ENCODE assay signal across 8 cellular contexts in the genomic region with DNA sequence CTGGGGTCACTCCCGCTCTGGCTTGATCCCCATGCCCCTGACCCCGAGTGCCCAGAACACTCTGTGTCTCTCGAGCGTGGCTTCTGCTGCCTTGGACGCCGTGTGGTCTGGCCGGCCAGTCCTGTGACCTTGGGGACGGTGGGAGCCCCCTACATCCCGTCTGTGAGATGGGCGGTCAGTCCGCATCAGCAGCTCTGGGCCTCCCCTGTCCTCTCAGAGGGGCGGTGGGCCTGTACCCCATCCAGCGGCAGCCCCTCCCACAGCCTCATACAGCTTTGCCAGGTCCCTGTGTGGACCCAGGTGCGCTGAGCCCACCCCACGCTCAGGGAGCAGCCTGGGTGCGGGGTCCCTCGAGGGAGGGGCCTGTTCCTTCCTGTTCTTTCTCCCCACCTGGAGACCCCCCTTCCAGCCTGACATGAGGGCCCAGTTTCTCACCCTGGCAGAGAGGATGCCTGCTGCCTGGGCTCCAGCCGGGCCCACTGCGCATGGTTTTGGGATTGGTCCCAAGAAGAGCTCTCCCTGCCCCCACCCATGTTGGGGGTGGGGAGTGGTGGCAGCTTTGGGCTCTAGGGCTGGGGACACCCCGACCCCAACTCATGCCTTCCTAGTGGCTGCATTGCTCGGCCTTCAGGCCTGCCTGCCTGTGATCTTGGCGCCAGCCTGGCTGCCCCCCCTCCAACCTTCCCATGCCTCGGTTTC. TPM values are rescaled to one million over a fixed set of nuclear protein-coding genes. Genes with fewer than 3 reads are reported as not detected.
DNase-seq lines count a peak whose midpoint lies in the region; ATAC-seq and TF ChIP-seq lines count a peak whose summit lies in the region.

No MANE protein-coding gene starts in this region.

- no peaks in the 10 kb centered on the region for H3K9me3 ChIP-seq in MG63

- DNase-seq in AG10803 (ENCODE audit: low read depth) (no peak), MG63 (no peak), naive B cell (no peak), NCI-H345 treated with DMSO at 0.1 percent for 48 hours (lab: John Stamatoyannopoulos, UW; ENCODE audit: unreplicated experiment) (no peak), NCI-H774 (lab: John Stamatoyannopoulos, UW) (no peak)
- DNase-seq in activated CD4-positive, CD25-positive, alpha-beta regulatory T cell treated with anti-CD3 and anti-CD28 coated beads, Interleukin-2, amount 50 U/mL, for 72 hours = no peak

- ATAC-seq in naive B cell (ENCODE audit: low read depth in 2 of 2) = no peak
- no peak for ATAC-seq in GM19035 (IDR thresholded peaks at IDR 0.05; ENCODE audit: unreplicated experiment)

- H3K9me3 Mint-ChIP-seq in dendritic cell treated with granulocyte-macrophage colony-stimulating factor and Interleukin-4, amounts not matched to agents 40 ng/mL and 50 ng/mL, for 4 days = no peaks in the 10 kb centered on the region
- H3K9me3 Mint-ChIP-seq in naive B cell = no peaks in the 10 kb centered on the region

- peak overlapping the region; percentile 93 for H3K4me3 Mint-ChIP-seq in dendritic cell treated with granulocyte-macrophage colony-stimulating factor and Interleukin-4, amounts not matched to agents 40 ng/mL and 50 ng/mL, for 4 days
- peak overlapping the region; percentile 80 to 93 (median 90) for H3K4me3 Mint-ChIP-seq in naive B cell

- H3K4me3 ChIP-seq in AG10803 (ENCODE audit: low read length) (peak overlapping the region; percentile 80), MG63 (peak overlapping the region; percentile 64)

- intact Hi-C loops in dendritic cell treated with granulocyte-macrophage colony-stimulating factor and Interleukin-4, amounts not matched to agents 40 ng/mL and 50 ng/mL, for 4 days (cut with micrococcal nuclease) = no loop called here

- TF ChIP-seq CTCF in AG10803 (conservative IDR thresholded peaks at IDR 0.05; ENCODE audit: low read length) = no peak

- peaks cover 36% of the 10 kb centered on the region for H3K4me1 Mint-ChIP-seq in dendritic cell treated with granulocyte-macrophage colony-stimulating factor and Interleukin-4, amounts not matched to agents 40 ng/mL and 50 ng/mL, for 4 days (ENCODE audit: low read depth)
- H3K4me1 Mint-ChIP-seq in naive B cell = peaks cover 27 to 37% (median 35%) of the 10 kb centered on the region in 3 donors

- peaks cover 20% of the 10 kb centered on the region for H3K27me3 Mint-ChIP-seq in dendritic cell treated with granulocyte-macrophage colony-stimulating factor and Interleukin-4, amounts not matched to agents 40 ng/mL and 50 ng/mL, for 4 days
- H3K27me3 Mint-ChIP-seq in naive B cell = peaks cover 0 to 9% (median 0%) of the 10 kb centered on the region in 3 donors

- H3K36me3 ChIP-seq in MG63 = no peaks in the 10 kb centered on the region; the same call in none of the 2 replicates

- H3K27ac Mint-ChIP-seq in dendritic cell treated with granulocyte-macrophage colony-stimulating factor and Interleukin-4, amounts not matched to agents 40 ng/mL and 50 ng/mL, for 4 days = peak overlapping the region; percentile 82
- H3K27ac Mint-ChIP-seq in naive B cell = peak overlapping the region in 5 of 6 donors; percentile 76 to 90 (median 82)

- H3K36me3 Mint-ChIP-seq in dendritic cell treated with granulocyte-macrophage colony-stimulating factor and Interleukin-4, amounts not matched to agents 40 ng/mL and 50 ng/mL, for 4 days (ENCODE audit: low read depth) = peaks cover 45% of the 10 kb centered on the region
- H3K36me3 Mint-ChIP-seq in naive B cell = no peaks in the 10 kb centered on the region

- no peaks in the 10 kb centered on the region for H3K27me3 ChIP-seq in MG63

RNA-seq across cellular contexts. Expression of a gene that starts 1.5 kb away (rescaled TPM):
- total RNA-seq in MG63 (2014; rRNA removed; shearing (Covaris generic); ENCODE audit: low replicate concordance) = 20.6 and 46.5 TPM in 2 replicates
- 1 to 10 TPM; 3.3 to 6.3 (median 4.7) TPM for polyA plus RNA-seq in naive B cell (ENCODE audit: low read depth in 6 of 6)

RNA-seq across cellular contexts. Expression of a gene that starts 22.8 kb away (rescaled TPM):
- 0.22 and 0.63 TPM in 2 replicates for total RNA-seq in MG63 (2014; rRNA removed; shearing (Covaris generic); ENCODE audit: low replicate concordance)
- under 1 TPM in 3 of 6 donors, not detected in 3; 0.21 to 0.77 (median 0.65) TPM for polyA plus RNA-seq in naive B cell (ENCODE audit: low read depth in 6 of 6)

RNA-seq across cellular contexts. Expression of a gene that starts 53.5 kb away (rescaled TPM):
- total RNA-seq in MG63 (2014; rRNA removed; shearing (Covaris generic); ENCODE audit: low replicate concordance) = 129 and 270 TPM in 2 replicates
- 10 to 100 TPM in 2 of 6 donors, 1 to 10 TPM in 4; 2.0 to 27.3 (median 8.4) TPM for polyA plus RNA-seq in naive B cell (ENCODE audit: low read depth in 6 of 6)
